In genomic region chr22:17678817-17679385, GRCh38 we compare ENCODE assay signal across 1 cellular context.
TF ChIP-seq lines count a peak whose summit lies in the region.

No MANE protein-coding gene starts in this region.

TF ChIP-seq in HepG2, 621 proteins besides CTCF, POLR2A, EP300 and RAD21:
- no peak for TF ChIP-seq ZNF335 (CRISPR knock-in tag; IDR thresholded peaks at IDR 0.05)
- TF ChIP-seq ZNF7 (CRISPR knock-in tag; IDR thresholded peaks at IDR 0.05): no peak
- no peak for TF ChIP-seq ZNF557 (CRISPR knock-in tag; IDR thresholded peaks at IDR 0.05)
